Comparison of ENCODE assay signal across 8 cellular contexts in the genomic region with DNA sequence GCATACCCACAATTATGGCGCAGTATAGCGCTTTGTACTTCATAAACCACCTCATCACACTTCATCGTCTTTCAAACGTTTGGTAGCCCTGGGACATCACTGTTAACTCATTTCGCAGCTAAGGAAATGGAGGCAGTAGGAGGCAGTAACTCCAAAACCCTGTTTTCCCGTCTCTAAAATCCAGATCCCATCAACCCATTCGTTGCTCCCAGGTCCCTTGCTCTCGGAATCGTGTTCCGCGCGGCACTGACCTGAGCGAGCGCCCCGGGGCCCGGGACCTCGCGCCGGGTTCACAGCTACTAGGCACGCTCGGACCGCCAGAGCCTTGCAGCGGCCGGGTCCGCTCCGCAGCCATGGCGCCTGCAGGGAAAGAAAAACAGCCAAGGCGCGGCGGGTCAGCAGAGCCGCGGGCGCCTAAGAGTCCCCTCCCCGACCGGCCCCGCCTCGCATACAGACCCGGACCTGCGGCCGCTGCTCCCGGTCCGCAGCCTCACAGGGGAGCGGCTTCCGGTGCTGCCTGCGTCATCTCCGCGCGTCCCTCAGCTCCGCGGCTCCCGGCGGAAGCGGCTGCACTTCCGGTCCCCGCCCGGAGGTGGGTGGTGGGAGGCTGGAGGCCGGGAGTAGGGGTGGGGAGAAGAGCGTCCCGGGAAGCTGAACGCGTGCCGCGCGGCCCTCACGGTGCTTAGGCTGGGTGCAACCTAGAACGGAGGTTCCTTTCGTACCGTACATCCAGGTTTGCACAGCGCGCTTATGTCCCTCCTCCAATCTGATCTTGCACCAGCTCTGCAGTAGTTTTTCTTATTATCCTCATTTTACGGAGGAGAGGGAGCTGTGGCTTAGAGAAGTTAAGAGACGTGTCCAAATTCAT. TPM values are rescaled to one million over a fixed set of nuclear protein-coding genes. Genes with fewer than 3 reads are reported as not detected.
DNase-seq lines count a peak whose midpoint lies in the region; ATAC-seq and TF ChIP-seq lines count a peak whose summit lies in the region.

A gene with protein sequence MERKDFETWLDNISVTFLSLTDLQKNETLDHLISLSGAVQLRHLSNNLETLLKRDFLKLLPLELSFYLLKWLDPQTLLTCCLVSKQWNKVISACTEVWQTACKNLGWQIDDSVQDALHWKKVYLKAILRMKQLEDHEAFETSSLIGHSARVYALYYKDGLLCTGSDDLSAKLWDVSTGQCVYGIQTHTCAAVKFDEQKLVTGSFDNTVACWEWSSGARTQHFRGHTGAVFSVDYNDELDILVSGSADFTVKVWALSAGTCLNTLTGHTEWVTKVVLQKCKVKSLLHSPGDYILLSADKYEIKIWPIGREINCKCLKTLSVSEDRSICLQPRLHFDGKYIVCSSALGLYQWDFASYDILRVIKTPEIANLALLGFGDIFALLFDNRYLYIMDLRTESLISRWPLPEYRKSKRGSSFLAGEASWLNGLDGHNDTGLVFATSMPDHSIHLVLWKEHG (minus strand): TSS at position 519 of the 868 bp plus-strand sequence. CDS start 5,158 bp downstream, outside the sequence.

- peak within 1 kb of the TSS; percentile 82 for H3K27ac Mint-ChIP-seq in activated CD4-positive, alpha-beta T cell treated with anti-CD3 and anti-CD28 coated beads, Interleukin-2, amount 10 ng/mL, durations not matched to agents 24 days and 14 days

- no peaks in the 10 kb centered on the region for H3K27me3 Mint-ChIP-seq in activated CD4-positive, alpha-beta T cell treated with anti-CD3 and anti-CD28 coated beads, Interleukin-2, amount 10 ng/mL, durations not matched to agents 24 days and 14 days

- TF ChIP-seq POLR2A in GM19193 (IDR thresholded peaks at IDR 0.05; ENCODE audit: extremely low read depth, insufficient read depth, insufficient read length), result peak; percentile 96

- H3K27me3 ChIP-seq in colonic mucosa (no peaks in the 10 kb centered on the region), layer of hippocampus (ENCODE audit: control insufficient read depth, insufficient read depth, low read length) (no peaks in the 10 kb centered on the region)

- H3K4me3 ChIP-seq in colonic mucosa, result peak within 1 kb of the TSS; percentile 80

- peaks cover 9% of the 10 kb centered on the region for H3K4me1 ChIP-seq in colonic mucosa

- H3K27ac ChIP-seq in colonic mucosa (peak within 1 kb of the TSS; percentile 82), layer of hippocampus (ENCODE audit: low read depth, low read length) (peak within 1 kb of the TSS; percentile 83)

- ATAC-seq in HG03432 (IDR thresholded peaks at IDR 0.05; ENCODE audit: unreplicated experiment), result peak; percentile 95

- no peaks in the 10 kb centered on the region for H3K9me3 ChIP-seq in colonic mucosa

- peaks cover 27% of the 10 kb centered on the region for H3K36me3 Mint-ChIP-seq in activated CD4-positive, alpha-beta T cell treated with anti-CD3 and anti-CD28 coated beads, Interleukin-2, amount 10 ng/mL, durations not matched to agents 24 days and 14 days (ENCODE audit: low read depth)

- intact Hi-C loops in activated CD4-positive, alpha-beta T cell treated with anti-CD3 and anti-CD28 coated beads, Interleukin-2, amount 10 ng/mL, durations not matched to agents 24 days and 14 days (cut with micrococcal nuclease), result loop anchor here (1.0 to 10.0 kb wide), 2 partner anchors 50 to 78 kb away; a partner anchor contains a TSS
- intact Hi-C loops in colonic mucosa (cut with DNase I), result no loop called here

- H3K9ac ChIP-seq in colonic mucosa (ENCODE audit: low read depth in 2 of 2, low read length in 2 of 2), result peak within 1 kb of the TSS; percentile 90 to 99

- DNase-seq in Ammon's horn (ENCODE audit: low spot score) (peak; percentile 94), NCI-H524 (lab: John Stamatoyannopoulos, UW) (peak; percentile 91 to 92), colonic mucosa (peak; percentile 95)
- DNase-seq in activated CD4-positive, alpha-beta T cell treated with anti-CD3 and anti-CD28 coated beads, Interleukin-2, amount 10 ng/mL, durations not matched to agents 24 days and 14 days, result peak; percentile 98
- peak; percentile 75 to 88 (median 80) for DNase-seq in stimulated activated CD4-positive, alpha-beta T cell treated with anti-CD3 and anti-CD28 coated beads, Interleukin-1b, Interleukin-23, amount 100 ng/mL, for 24 hours (ENCODE audit: low read depth in 4 of 4, low spot score in 1 of 4)

- H3K4me3 Mint-ChIP-seq in activated CD4-positive, alpha-beta T cell treated with anti-CD3 and anti-CD28 coated beads, Interleukin-2, amount 10 ng/mL, durations not matched to agents 24 days and 14 days, result peak within 1 kb of the TSS; percentile 86

- H3K4me1 Mint-ChIP-seq in activated CD4-positive, alpha-beta T cell treated with anti-CD3 and anti-CD28 coated beads, Interleukin-2, amount 10 ng/mL, durations not matched to agents 24 days and 14 days, result peaks cover 43% of the 10 kb centered on the region

- no peak for TF ChIP-seq CTCF in colonic mucosa (IDR thresholded peaks at IDR 0.05)

- no peaks in the 10 kb centered on the region for H3K9me3 Mint-ChIP-seq in activated CD4-positive, alpha-beta T cell treated with anti-CD3 and anti-CD28 coated beads, Interleukin-2, amount 10 ng/mL, durations not matched to agents 24 days and 14 days

- H3K36me3 ChIP-seq in colonic mucosa, result no peaks in the 10 kb centered on the region

RNA-seq across cellular contexts. Expression of the gene that starts here (rescaled TPM):
- 84.9 and 87.9 TPM in 2 replicates for total RNA-seq in activated CD4-positive, alpha-beta T cell treated with anti-CD3 and anti-CD28 coated beads, Interleukin-2, amount 10 ng/mL, durations not matched to agents 24 days and 14 days
- total RNA-seq in colonic mucosa, result 10 to 100 TPM; 52.1 to 53.5 TPM

Comparison
In these comparisons a context has a peak if more than half of its experiments do, and no peak if none do; other contexts are left out.
1. Peak in every context shown above with its lines: DNase-seq, ATAC-seq, H3K4me3 ChIP-seq and H3K27ac ChIP-seq.